8 cellular contexts compared by ENCODE assay signal in genomic region chr9:129822825-129823162, GRCh38. TPM values are rescaled to one million over a fixed set of nuclear protein-coding genes. Genes with fewer than 3 reads are reported as not detected.
DNase-seq lines count a peak whose midpoint lies in the region; ATAC-seq, FAIRE-seq and TF ChIP-seq lines count a peak whose summit lies in the region.

No MANE protein-coding gene starts in this region.

- H3K27ac Mint-ChIP-seq in MCF 10A (ENCODE audit: low read depth, unreplicated experiment) (peak overlapping the region; percentile 77), mesothelial cell of epicardium (peak overlapping the region; percentile 73)

- H2AFZ ChIP-seq in ACC112 (ENCODE audit: low read length, unreplicated experiment), result no peak overlapping the region

- H3K4me1 Mint-ChIP-seq in MCF 10A (ENCODE audit: insufficient read depth, unreplicated experiment) (no peaks in the 10 kb centered on the region), mesothelial cell of epicardium (peaks cover 8% of the 10 kb centered on the region)

- no peaks in the 10 kb centered on the region for H3K9me3 Mint-ChIP-seq in MCF 10A (ENCODE audit: unreplicated experiment)
- no peaks in the 10 kb centered on the region for H3K9me3 Mint-ChIP-seq in mesothelial cell of epicardium

- peak overlapping the region; percentile 99 for H3K4me3 ChIP-seq in ACC112 (ENCODE audit: low read depth, low read length)

- POLR2A ChIA-PET in MCF 10A (lab: Yijun Ruan, JAX), result interaction anchor here (1.2 to 4.2 kb wide), 5 partner anchors 11 to 197 kb away, joined by 3 to 32 read pairs (median 6); partner anchors contain the start of genes C9orf78, NTMT1 and USP20

- BruUV-seq in MCF 10A (replicated peaks; lab: Mats Ljungman, UMichigan), result no TSS peak

- H3K27ac ChIP-seq in ACC112 (ENCODE audit: low read depth, low read length), result no peak overlapping the region
- peak overlapping the region; percentile 85 for H3K27ac ChIP-seq in KOPT-K1 (ENCODE audit: low read depth, low read length, poor library complexity, severe bottlenecking)

- TF ChIP-seq CTCF in MCF 10A (IDR thresholded peaks at IDR 0.05; ENCODE audit: unreplicated experiment) (no peak), mesothelial cell of epicardium (IDR thresholded peaks at IDR 0.05; ENCODE audit: unreplicated experiment) (no peak), omental fat pad (IDR thresholded peaks at IDR 0.05) (no peak)

- ATAC-seq in omental fat pad (ENCODE audit: low FRiP score), result no peak
- ATAC-seq in HG03097 (IDR thresholded peaks at IDR 0.05; ENCODE audit: low FRiP score, unreplicated experiment), result no peak

- FAIRE-seq in urothelium cell line (lab: Jason Lieb, UNC), result no peak

- no peaks in the 10 kb centered on the region for H3K9me3 ChIP-seq in KOPT-K1 (ENCODE audit: insufficient read depth, low read length, poor library complexity, severe bottlenecking)

- peaks cover 13% of the 10 kb centered on the region for H3K79me2 ChIP-seq in ACC112 (ENCODE audit: control insufficient read depth, insufficient read depth, low read length, unreplicated experiment)

- H3K4me3 Mint-ChIP-seq in MCF 10A (ENCODE audit: unreplicated experiment) (peak overlapping the region; percentile 76), mesothelial cell of epicardium (peak overlapping the region; percentile 76)

- no peak for DNase-seq in MCF 10A (ENCODE audit: unreplicated experiment)
- DNase-seq in mesothelial cell of epicardium (ENCODE audit: low spot score in 2 of 2, unreplicated experiment in 2 of 2), result no peak
- DNase-seq in stimulated activated CD4-positive, alpha-beta T cell treated with anti-CD3 and anti-CD28 coated beads, Interleukin-1b, Interleukin-23, amount 100 ng/mL, for 48 hours, result no peak
- no peak for DNase-seq in omental fat pad (ENCODE audit: low spot score)
- DNase-seq in urothelium cell line (ENCODE audit: low spot score), result no peak

- H3K36me3 Mint-ChIP-seq in MCF 10A (ENCODE audit: insufficient read depth, unreplicated experiment), result peaks cover 53% of the 10 kb centered on the region
- peaks cover 14% of the 10 kb centered on the region for H3K36me3 Mint-ChIP-seq in mesothelial cell of epicardium

- H3K27me3 ChIP-seq in ACC112 (ENCODE audit: insufficient read depth, low read length), result no peaks in the 10 kb centered on the region

- H3K27me3 Mint-ChIP-seq in MCF 10A (ENCODE audit: insufficient read depth, unreplicated experiment) (no peaks in the 10 kb centered on the region), mesothelial cell of epicardium (ENCODE audit: low read depth) (no peaks in the 10 kb centered on the region)

- peaks cover 5% of the 10 kb centered on the region for H3K4me1 ChIP-seq in ACC112 (ENCODE audit: control insufficient read depth, insufficient read depth, low read length, unreplicated experiment)

- H3K36me3 ChIP-seq in ACC112 (ENCODE audit: insufficient read depth, low read length) (peaks cover 9% of the 10 kb centered on the region), KOPT-K1 (ENCODE audit: insufficient read depth, low read length) (peaks cover 64% of the 10 kb centered on the region)

- intact Hi-C loops in MCF 10A (cut with micrococcal nuclease), result no loop called here

- CTCF ChIA-PET in MCF 10A (lab: Yijun Ruan, JAX), result no interaction called here

RNA-seq across cellular contexts. Expression of gene TOR1A, which starts 1.1 kb away (rescaled TPM):
- total RNA-seq in MCF 10A (2022) (33.6 and 40.4 TPM in 2 replicates), mesothelial cell of epicardium (33.7 to 34.8 TPM (median 33.8 TPM) in 3 replicates), omental fat pad (10 to 100 TPM; 37.4 to 62.6 (median 51.0) TPM)

RNA-seq across cellular contexts. Expression of gene C9orf78, which starts 12.3 kb away (rescaled TPM):
- total RNA-seq in MCF 10A (2022) (27.6 and 30.0 TPM in 2 replicates), mesothelial cell of epicardium (28.2 to 31.0 TPM (median 29.9 TPM) in 3 replicates), omental fat pad (10 to 100 TPM; 44.1 to 98.0 (median 45.0) TPM)

RNA-seq across cellular contexts. Expression of gene USP20, which starts 12.5 kb away (rescaled TPM):
- total RNA-seq in MCF 10A (2022) (14.7 and 17.1 TPM in 2 replicates), mesothelial cell of epicardium (47.1 to 49.0 TPM (median 47.7 TPM) in 3 replicates), omental fat pad (10 to 100 TPM; 11.5 to 18.5 (median 15.5) TPM)

RNA-seq across cellular contexts. Expression of gene TOR1B, which starts 19.8 kb away (rescaled TPM):
- total RNA-seq in MCF 10A (2022), result 14.7 and 14.8 TPM in 2 replicates
- total RNA-seq in mesothelial cell of epicardium, result 15.3 to 18.0 TPM (median 16.1 TPM) in 3 replicates
- total RNA-seq in omental fat pad, result 10 to 100 TPM; 19.0 to 37.2 (median 28.7) TPM
